In genomic region chr5:35159370-35159742, GRCh38 we compare ENCODE assay signal across 1 cellular context.
TF ChIP-seq lines count a peak whose summit lies in the region.

No MANE protein-coding gene starts in this region.

TF ChIP-seq in HepG2, 621 proteins besides CTCF, POLR2A, EP300 and RAD21 (continued from another document and continues in another):
- TF ChIP-seq GPBP1L1 (CRISPR knock-in tag; IDR thresholded peaks at IDR 0.05) (no peak), KDM4B (CRISPR knock-in tag; IDR thresholded peaks at IDR 0.05) (no peak), MEF2D (CRISPR knock-in tag; IDR thresholded peaks at IDR 0.05) (no peak), ZSCAN5A (CRISPR knock-in tag; IDR thresholded peaks at IDR 0.05; ENCODE audit: borderline replicate concordance) (no peak), ZFP91 (CRISPR knock-in tag; IDR thresholded peaks at IDR 0.05; ENCODE audit: borderline replicate concordance) (no peak), JUNB (CRISPR knock-in tag; IDR thresholded peaks at IDR 0.05; ENCODE audit: borderline replicate concordance) (no peak), SALL1 (CRISPR knock-in tag; IDR thresholded peaks at IDR 0.05) (peak; percentile 81), ZNF792 (CRISPR knock-in tag; IDR thresholded peaks at IDR 0.05) (no peak), FIP1L1 (IDR thresholded peaks at IDR 0.05; ENCODE audit: borderline replicate concordance, insufficient read depth, low read depth, low read length) (no peak), POLR2AphosphoS5 (IDR thresholded peaks at IDR 0.05; ENCODE audit: low read depth, low read length) (no peak), PHF8 (CRISPR knock-in tag; IDR thresholded peaks at IDR 0.05) (no peak), ETS1 (CRISPR knock-in tag; IDR thresholded peaks at IDR 0.05) (no peak), ZNF530 (CRISPR knock-in tag; IDR thresholded peaks at IDR 0.05; ENCODE audit: low read depth) (no peak), SRF (IDR thresholded peaks at IDR 0.05; ENCODE audit: low read depth, low read length) (no peak), RARA (CRISPR knock-in tag; IDR thresholded peaks at IDR 0.05) (0 out of 2 replicates have a peak, but pooled peaks have one; percentile 24), ZNF142 (CRISPR knock-in tag; IDR thresholded peaks at IDR 0.05) (no peak; the same call in 1 of the 2 replicates), SNAPC2 (CRISPR knock-in tag; IDR thresholded peaks at IDR 0.05) (no peak), ZSCAN21 (CRISPR knock-in tag; IDR thresholded peaks at IDR 0.05; ENCODE audit: borderline replicate concordance) (no peak), ZNF263 (CRISPR knock-in tag; IDR thresholded peaks at IDR 0.05) (no peak), ELF1 (CRISPR knock-in tag; IDR thresholded peaks at IDR 0.05) (no peak), SMAD3 (CRISPR knock-in tag; IDR thresholded peaks at IDR 0.05) (no peak), TOE1 (CRISPR knock-in tag; IDR thresholded peaks at IDR 0.05) (no peak), ZBTB38 (CRISPR knock-in tag; IDR thresholded peaks at IDR 0.05) (no peak), MIXL1 (CRISPR knock-in tag; IDR thresholded peaks at IDR 0.05) (peak; percentile 70; the same call in 1 of the 2 replicates), ZNF30 (CRISPR knock-in tag; IDR thresholded peaks at IDR 0.05) (no peak), REST (IDR thresholded peaks at IDR 0.05; ENCODE audit: borderline replicate concordance in 1 of 2, low read depth in 1 of 2, low read length in 2 of 2) (no peak), RBAK (CRISPR knock-in tag; IDR thresholded peaks at IDR 0.05) (no peak), NR2F2 (IDR thresholded peaks at IDR 0.05; ENCODE audit: borderline replicate concordance, low read depth) (no peak), ZNF232 (CRISPR knock-in tag; IDR thresholded peaks at IDR 0.05; ENCODE audit: borderline replicate concordance) (no peak), ESRRA (CRISPR knock-in tag; IDR thresholded peaks at IDR 0.05; ENCODE audit: low read depth) (no peak), MED8 (CRISPR knock-in tag; IDR thresholded peaks at IDR 0.05; ENCODE audit: insufficient replicate concordance) (no peak), ZMAT5 (CRISPR knock-in tag; IDR thresholded peaks at IDR 0.05; ENCODE audit: borderline replicate concordance, low read depth) (no peak), NFYB (CRISPR knock-in tag; IDR thresholded peaks at IDR 0.05) (no peak; the same call in 1 of the 2 replicates), ZNF414 (CRISPR knock-in tag; IDR thresholded peaks at IDR 0.05) (no peak), HES4 (CRISPR knock-in tag; IDR thresholded peaks at IDR 0.05; ENCODE audit: borderline replicate concordance) (no peak), HMG20B (CRISPR knock-in tag; conservative IDR thresholded peaks at IDR 0.05) (no peak), ZNF704 (CRISPR knock-in tag; IDR thresholded peaks at IDR 0.05; ENCODE audit: borderline replicate concordance) (no peak), ZFP41 (CRISPR knock-in tag; IDR thresholded peaks at IDR 0.05; ENCODE audit: borderline replicate concordance) (no peak), CEBPB (IDR thresholded peaks at IDR 0.05; ENCODE audit: borderline replicate concordance, low read depth, low read length) (peak; percentile 83), ZNF280B (CRISPR knock-in tag; IDR thresholded peaks at IDR 0.05; ENCODE audit: borderline replicate concordance) (no peak), RFXANK (CRISPR knock-in tag; IDR thresholded peaks at IDR 0.05) (no peak), AHR (CRISPR knock-in tag; IDR thresholded peaks at IDR 0.05) (no peak)
